ENCODE assay signal across 1 cellular context in genomic region chr7:129368389-129368986, GRCh38.
TF ChIP-seq lines count a peak whose summit lies in the region.

No MANE protein-coding gene starts in this region.

TF ChIP-seq in GM23338, 12 proteins besides CTCF, POLR2A, EP300 and RAD21 (continued from another document):
- TF ChIP-seq ZNF462 (CRISPR knock-in tag; IDR thresholded peaks at IDR 0.05) = no peak
- no peak for TF ChIP-seq STAT1 (IDR thresholded peaks at IDR 0.05; ENCODE audit: unreplicated experiment)
- TF ChIP-seq ETS1 (IDR thresholded peaks at IDR 0.05) = no peak
- no peak for TF ChIP-seq ZNF114 (CRISPR knock-in tag; IDR thresholded peaks at IDR 0.05)
